23 cellular contexts compared by ENCODE assay signal in genomic region chr20:57319584-57319983, GRCh38. TPM values are rescaled to one million over a fixed set of nuclear protein-coding genes. Genes with fewer than 3 reads are reported as not detected.
DNase-seq lines count a peak whose midpoint lies in the region; ATAC-seq, FAIRE-seq and TF ChIP-seq lines count a peak whose summit lies in the region.
"Had no signal": no experiment of that assay in that cellular context is flagged by ENCODE, and none has a peak within 500 bp of the region (broad histone marks: within the 10 kb centered on the region; RNA-seq: fewer than 3 reads in every experiment).

No MANE protein-coding gene starts in this region.

- no peak for ATAC-seq in activated CD8-positive, alpha-beta memory T cell treated with anti-CD3 and anti-CD28 coated beads, Interleukin-2, amount 10 ng/mL, durations not matched to agents 7 days and 5 days

- DNase-seq in activated CD8-positive, alpha-beta memory T cell treated with anti-CD3 and anti-CD28 coated beads, Interleukin-2, amount 10 ng/mL, durations not matched to agents 7 days and 5 days = peak; percentile 11
- DNase-seq in activated CD8-positive, alpha-beta memory T cell treated with anti-CD3 and anti-CD28 coated beads, Interleukin-2, amount 50 U/mL, for 4 hours = no peak
- DNase-seq in Karpas-422 (peak; percentile 61), osteocyte (ENCODE audit: extremely low spot score, unreplicated experiment) (peak; percentile 19), NCI-H526 treated with DMSO at 0.1 percent for 48 hours (lab: John Stamatoyannopoulos, UW) (no peak), ascending aorta (ENCODE audit: low spot score in 2 of 2) (no peak), GM12891 (ENCODE audit: insufficient read length, low spot score) (no peak)
- DNase-seq: C1 segment of cervical spinal cord; Calu3; CD4-positive, alpha-beta memory T cell; COR-L47; DMS53; GM23248; H7; HCEC 1CT had no signal

- peaks cover 30% of the 10 kb centered on the region for H3K27me3 Mint-ChIP-seq in activated CD8-positive, alpha-beta memory T cell treated with anti-CD3 and anti-CD28 coated beads, Interleukin-2, amount 10 ng/mL, durations not matched to agents 7 days and 5 days
- peaks cover 49% of the 10 kb centered on the region for H3K27me3 Mint-ChIP-seq in osteocyte (ENCODE audit: unreplicated experiment)

- TF ChIP-seq CTCF in SU-DHL-6 (IDR thresholded peaks at IDR 0.05; ENCODE audit: insufficient read depth, low read length, poor library complexity, severe bottlenecking) = no peak
- TF ChIP-seq CTCF in osteocyte (IDR thresholded peaks at IDR 0.05) = no peak
- no peak for TF ChIP-seq CTCF in ascending aorta (IDR thresholded peaks at IDR 0.05)

- H4K20me1 ChIP-seq in Karpas-422 (ENCODE audit: insufficient read depth, low read depth, low read length) = no peaks in the 10 kb centered on the region
- no peaks in the 10 kb centered on the region for H4K20me1 ChIP-seq in SU-DHL-6 (ENCODE audit: low read depth, low read length)

- no peaks in the 10 kb centered on the region for H3K9me2 ChIP-seq in Karpas-422 (replicated peaks; ENCODE audit: insufficient read depth, low read length)
- no peaks in the 10 kb centered on the region for H3K9me2 ChIP-seq in SU-DHL-6 (replicated peaks; ENCODE audit: insufficient read depth, low read length)

- no peaks in the 10 kb centered on the region for H3K36me3 Mint-ChIP-seq in activated CD8-positive, alpha-beta memory T cell treated with anti-CD3 and anti-CD28 coated beads, Interleukin-2, amount 10 ng/mL, durations not matched to agents 7 days and 5 days
- no peaks in the 10 kb centered on the region for H3K36me3 Mint-ChIP-seq in osteocyte (ENCODE audit: unreplicated experiment)
- H3K36me3 Mint-ChIP-seq: CD4-positive, alpha-beta memory T cell had no signal

- no peak for TF ChIP-seq POLR2A in GM12891 (IDR thresholded peaks at IDR 0.05; ENCODE audit: low read depth, low read length)

- 0 out of 2 replicates have a peak overlapping the region, but pooled peaks have one; percentile 17 for H3K9ac ChIP-seq in Karpas-422 (ENCODE audit: low read length)
- no peak overlapping the region for H3K9ac ChIP-seq in SU-DHL-6 (ENCODE audit: low read length)
- H3K9ac ChIP-seq: GM23248 had no signal

- no peak overlapping the region for H3K27ac Mint-ChIP-seq in activated CD8-positive, alpha-beta memory T cell treated with anti-CD3 and anti-CD28 coated beads, Interleukin-2, amount 10 ng/mL, durations not matched to agents 7 days and 5 days
- H3K27ac Mint-ChIP-seq in osteocyte (ENCODE audit: unreplicated experiment) = no peak overlapping the region
- H3K27ac Mint-ChIP-seq: CD4-positive, alpha-beta memory T cell had no signal

- H3K79me2 ChIP-seq in Karpas-422 (ENCODE audit: low read length) = no peaks in the 10 kb centered on the region
- H3K79me2 ChIP-seq in SU-DHL-6 (ENCODE audit: insufficient read depth, low read length) = no peaks in the 10 kb centered on the region

- H3F3A ChIP-seq in SU-DHL-6 (ENCODE audit: insufficient read depth) = peaks cover 63% of the 10 kb centered on the region

- no peak overlapping the region for H3K4me3 Mint-ChIP-seq in activated CD8-positive, alpha-beta memory T cell treated with anti-CD3 and anti-CD28 coated beads, Interleukin-2, amount 10 ng/mL, durations not matched to agents 7 days and 5 days
- H3K4me3 Mint-ChIP-seq in osteocyte (ENCODE audit: unreplicated experiment) = no peak overlapping the region
- H3K4me3 Mint-ChIP-seq: CD4-positive, alpha-beta memory T cell had no signal

- H3K4me2 ChIP-seq in Karpas-422 (ENCODE audit: low read depth, low read length, poor library complexity, severe bottlenecking) = no peak overlapping the region
- H3K4me2 ChIP-seq in SU-DHL-6 (ENCODE audit: low read depth, low read length, poor library complexity, severe bottlenecking) = peak overlapping the region; percentile 13

- H3K9me3 Mint-ChIP-seq in activated CD8-positive, alpha-beta memory T cell treated with anti-CD3 and anti-CD28 coated beads, Interleukin-2, amount 10 ng/mL, durations not matched to agents 7 days and 5 days (ENCODE audit: low read depth) = no peaks in the 10 kb centered on the region
- no peaks in the 10 kb centered on the region for H3K9me3 Mint-ChIP-seq in osteocyte (ENCODE audit: unreplicated experiment)

- H3K9me3 ChIP-seq in Karpas-422 (ENCODE audit: low read length) (no peaks in the 10 kb centered on the region), SU-DHL-6 (ENCODE audit: insufficient read depth, low read length) (no peaks in the 10 kb centered on the region), ascending aorta (no peaks in the 10 kb centered on the region)

- intact Hi-C loops in ascending aorta (cut with DNase I) = no loop called here

- 0 out of 2 replicates have a peak, but pooled peaks cover 5% of the 10 kb centered on the region for H3K36me3 ChIP-seq in Karpas-422 (ENCODE audit: insufficient read depth, low read length)
- H3K36me3 ChIP-seq in SU-DHL-6 (ENCODE audit: low read length) = no peaks in the 10 kb centered on the region
- H3K36me3 ChIP-seq in ascending aorta = no peaks in the 10 kb centered on the region

- H3K4me1 ChIP-seq in Karpas-422 (ENCODE audit: low read length) (peaks cover 96% of the 10 kb centered on the region), ascending aorta (no peaks in the 10 kb centered on the region)

- H3K27ac ChIP-seq in Karpas-422 (ENCODE audit: low read length) (peak overlapping the region; percentile 97), SU-DHL-6 (ENCODE audit: low read depth, low read length) (peak overlapping the region; percentile 34), ascending aorta (no peak overlapping the region)
- H3K27ac ChIP-seq: 22Rv1, GM23248 had no signal

- no peaks in the 10 kb centered on the region for H3K4me1 Mint-ChIP-seq in activated CD8-positive, alpha-beta memory T cell treated with anti-CD3 and anti-CD28 coated beads, Interleukin-2, amount 10 ng/mL, durations not matched to agents 7 days and 5 days
- H3K4me1 Mint-ChIP-seq in osteocyte (ENCODE audit: unreplicated experiment) = peaks cover 7% of the 10 kb centered on the region
- H3K4me1 Mint-ChIP-seq: CD4-positive, alpha-beta memory T cell had no signal

- CTCF ChIA-PET in activated CD8-positive, alpha-beta memory T cell treated with anti-CD3 and anti-CD28 coated beads, Interleukin-2, amount 10 ng/mL, durations not matched to agents 7 days and 5 days (lab: Charles Lee) = no interaction called here

- 0 out of 2 replicates have a peak overlapping the region, but pooled peaks have one; percentile 15 for H2AFZ ChIP-seq in Karpas-422 (ENCODE audit: low read length)
- no peak overlapping the region for H2AFZ ChIP-seq in SU-DHL-6 (ENCODE audit: low read depth, low read length, severe bottlenecking)
- H2AFZ ChIP-seq: GM23248 had no signal

- H3K27me3 ChIP-seq in Karpas-422 (ENCODE audit: low read length) (no peaks in the 10 kb centered on the region), SU-DHL-6 (ENCODE audit: low read length) (no peaks in the 10 kb centered on the region), ascending aorta (no peaks in the 10 kb centered on the region)

- H3K4me3 ChIP-seq in Karpas-422 (ENCODE audit: low read length) = no peak overlapping the region
- no peak overlapping the region for H3K4me3 ChIP-seq in SU-DHL-6 (ENCODE audit: insufficient read depth, low read length, poor library complexity, severe bottlenecking)
- no peak overlapping the region for H3K4me3 ChIP-seq in ascending aorta
- H3K4me3 ChIP-seq: GM23248 had no signal

- FAIRE-seq in GM12891 (lab: Jason Lieb, UNC) = no peak
- FAIRE-seq: A204.1, G401.6, GM19239, H1 had no signal

TF ChIP-seq in GM12891, 5 proteins besides CTCF, POLR2A, EP300 and RAD21:
- TF ChIP-seq SPI1 (IDR thresholded peaks at IDR 0.05; ENCODE audit: low read depth, low read length) (no peak), POU2F2 (IDR thresholded peaks at IDR 0.05; ENCODE audit: low read depth, low read length) (no peak), POLR2AphosphoS5 (IDR thresholded peaks at IDR 0.05; ENCODE audit: low read depth, low read length) (no peak), TAF1 (IDR thresholded peaks at IDR 0.05; ENCODE audit: low read depth, low read length) (no peak)

RNA-seq across cellular contexts. Expression of gene SPO11, which starts 10.0 kb away (rescaled TPM):
- total RNA-seq in activated CD8-positive, alpha-beta memory T cell treated with anti-CD3 and anti-CD28 coated beads, Interleukin-2, amount 10 ng/mL, durations not matched to agents 7 days and 5 days = not detected
- total RNA-seq in Karpas-422 (2014; rRNA removed; shearing (Covaris generic); ENCODE audit: low replicate concordance) = not detected in 2 replicates
- not detected in 2 replicates for total RNA-seq in osteocyte
- not detected for total RNA-seq in ascending aorta
- not detected for polyA plus RNA-seq in GM12891 (2012; ENCODE audit: low read depth, missing spikeins)
- total RNA-seq: Calu3; CD4-positive, alpha-beta memory T cell; GM23248; H1; H7 had no signal
- polyA plus RNA-seq: AG04450; BJ; CD4-positive, alpha-beta memory T cell; GM23248; H1 had no signal

RNA-seq across cellular contexts. Expression of gene RAE1, which starts 31.5 kb away (rescaled TPM):
- 10 to 100 TPM; 31.4 to 37.5 TPM for total RNA-seq in activated CD8-positive, alpha-beta memory T cell treated with anti-CD3 and anti-CD28 coated beads, Interleukin-2, amount 10 ng/mL, durations not matched to agents 7 days and 5 days
- total RNA-seq in Karpas-422 (2014; rRNA removed; shearing (Covaris generic); ENCODE audit: low replicate concordance) = 19.0 and 59.6 TPM in 2 replicates
- 24.3 and 24.7 TPM in 2 replicates for total RNA-seq in osteocyte
- 9.5 TPM for total RNA-seq in ascending aorta
- polyA plus RNA-seq in GM12891 (2012; ENCODE audit: low read depth, missing spikeins) = 29.3 TPM

RNA-seq across cellular contexts. Expression of gene BMP7, which starts 53.1 kb away (rescaled TPM):
- not detected for total RNA-seq in activated CD8-positive, alpha-beta memory T cell treated with anti-CD3 and anti-CD28 coated beads, Interleukin-2, amount 10 ng/mL, durations not matched to agents 7 days and 5 days
- not detected in 2 replicates for total RNA-seq in Karpas-422 (2014; rRNA removed; shearing (Covaris generic); ENCODE audit: low replicate concordance)
- not detected in 2 replicates for total RNA-seq in osteocyte
- total RNA-seq in ascending aorta = not detected
- polyA plus RNA-seq in GM12891 (2012; ENCODE audit: low read depth, missing spikeins) = not detected
- total RNA-seq: Calu3; CD4-positive, alpha-beta memory T cell; GM23248 had no signal
- polyA plus RNA-seq: AG04450; BJ; CD4-positive, alpha-beta memory T cell; GM23248 had no signal

Comparison
In these comparisons a context has a peak if more than half of its experiments do, and no peak if none do; other contexts are left out.
1. DNase-seq: peak in activated CD8-positive, alpha-beta memory T cell treated with anti-CD3 and anti-CD28 coated beads, Interleukin-2, amount 10 ng/mL, durations not matched to agents 7 days and 5 days (single experiment), Karpas-422 (single experiment) and osteocyte (single experiment); none in activated CD8-positive, alpha-beta memory T cell treated with anti-CD3 and anti-CD28 coated beads, Interleukin-2, amount 50 U/mL, for 4 hours (single experiment), NCI-H526 treated with DMSO at 0.1 percent for 48 hours (single experiment), ascending aorta (0 of 2) and GM12891 (single experiment).
2. H3K27ac ChIP-seq: peak in Karpas-422 (single experiment) and SU-DHL-6 (single experiment); none in ascending aorta (0 of 2).